In genomic region chr17:43780135-43780534, GRCh38 we compare ENCODE assay signal across 8 cellular contexts. TPM values are rescaled to one million over a fixed set of nuclear protein-coding genes. Genes with fewer than 3 reads are reported as not detected.
A peak's percentile ranks its signal among the peaks of the same experiment; 100 is the strongest.
DNase-seq lines count a peak whose midpoint lies in the region; ATAC-seq, FAIRE-seq and TF ChIP-seq lines count a peak whose summit lies in the region.

CFAP97D1 (plus strand) TSS chr17:43780435; CDS start chr17:43780463, 28 bp downstream.

- CTCF ChIA-PET in HepG2 (lab: Yijun Ruan, JAX; ENCODE audit: low intra/inter-chr PET ratio, low total read pairs) = interaction anchor here (0.6 kb wide), 1 partner anchor 14 kb away, joined by 3 read pairs; no protein-coding TSS in a partner anchor

- FAIRE-seq in HepG2 (lab: Jason Lieb, UNC) = peak; percentile 23

- H3K27ac Mint-ChIP-seq in activated CD4-positive, alpha-beta T cell treated with anti-CD3 and anti-CD28 coated beads, Interleukin-2, amount 10 ng/mL, durations not matched to agents 24 days and 14 days = no peak within 1 kb of the TSS

- no peak for DNase-seq in activated CD4-positive, alpha-beta T cell treated with anti-CD3 and anti-CD28 coated beads, Interleukin-2, amount 10 ng/mL, durations not matched to agents 24 days and 14 days
- DNase-seq in activated CD4-positive, alpha-beta T cell treated with anti-CD3 and anti-CD28 coated beads for 48 hours = no peak
- DNase-seq in astrocyte of the spinal cord (ENCODE audit: low read depth, low spot score) = no peak
- DNase-seq in HepG2 (ENCODE audit: low spot score) = no peak
- DNase-seq in testis = no peak
- no peak for DNase-seq in stimulated activated CD4-positive, alpha-beta T cell treated with anti-CD3 and anti-CD28 coated beads, Interleukin-4, amount 100 ng/mL, for 1 hour

- H3K4me1 Mint-ChIP-seq in activated CD4-positive, alpha-beta T cell treated with anti-CD3 and anti-CD28 coated beads, Interleukin-2, amount 10 ng/mL, durations not matched to agents 24 days and 14 days = peaks cover 5% of the 10 kb centered on the region

- TF ChIP-seq EP300 in HepG2 (IDR thresholded peaks at IDR 0.05; ENCODE audit: low read depth in 2 of 2, low read length in 2 of 2) (no peak), HepG2 (CRISPR knock-in tag; IDR thresholded peaks at IDR 0.05; ENCODE audit: borderline replicate concordance) (no peak)

- intact Hi-C loops in activated CD4-positive, alpha-beta T cell treated with anti-CD3 and anti-CD28 coated beads, Interleukin-2, amount 10 ng/mL, durations not matched to agents 24 days and 14 days (cut with micrococcal nuclease) = no loop called here
- intact Hi-C loops in HepG2 (cut with micrococcal nuclease; ENCODE audit: unreplicated experiment) = no loop called here
- intact Hi-C loops in testis (cut with DNase I; ENCODE audit: low total_unique reads) = no loop called here

- peak within 1 kb of the TSS; percentile 72 for H3K4me3 ChIP-seq in astrocyte of the spinal cord (ENCODE audit: low read depth, low read length)
- peak within 1 kb of the TSS; percentile 75 to 93 (median 91) for H3K4me3 ChIP-seq in HepG2 (replicated peaks in 1 of 3; ENCODE audit: insufficient read depth in 1 of 3, low read depth in 2 of 3, low read length in 3 of 3)
- peak within 1 kb of the TSS; percentile 91 to 97 for H3K4me3 ChIP-seq in testis

- in situ Hi-C loops in astrocyte of the spinal cord (cut with HindIII; ENCODE audit: low sequenced_read_pairs) (no loop called here), HepG2 (cut with HindIII; ENCODE audit: extremely low pct_ligation_motif_present, low pct_unique_long_range_greater_than_20kb) (no loop called here)

- H3K27me3 Mint-ChIP-seq in activated CD4-positive, alpha-beta T cell treated with anti-CD3 and anti-CD28 coated beads, Interleukin-2, amount 10 ng/mL, durations not matched to agents 24 days and 14 days = peaks cover 50% of the 10 kb centered on the region

- H2AFZ ChIP-seq in HepG2 (ENCODE audit: low read length) = no peak within 1 kb of the TSS

- ATAC-seq in HepG2 = no peak
- ATAC-seq in HG02763 (IDR thresholded peaks at IDR 0.05; ENCODE audit: unreplicated experiment) = no peak
- ATAC-seq in GM21367 (IDR thresholded peaks at IDR 0.05; ENCODE audit: unreplicated experiment) = no peak

- no peaks in the 10 kb centered on the region for H3K9me3 Mint-ChIP-seq in activated CD4-positive, alpha-beta T cell treated with anti-CD3 and anti-CD28 coated beads, Interleukin-2, amount 10 ng/mL, durations not matched to agents 24 days and 14 days

- no peaks in the 10 kb centered on the region for H4K20me1 ChIP-seq in HepG2 (ENCODE audit: insufficient read depth, low read length)

- BruUV-seq in HepG2 (replicated peaks; lab: Mats Ljungman, UMichigan) = no TSS peak

- POLR2A ChIA-PET in HepG2 (lab: Yijun Ruan, JAX) = no interaction called here

- H3K4me2 ChIP-seq in HepG2 (ENCODE audit: low read depth, low read length) = peak within 1 kb of the TSS; percentile 97

- TF ChIP-seq RAD21 in HepG2 (CRISPR knock-in tag; IDR thresholded peaks at IDR 0.05) = no peak

- peaks cover 68% of the 10 kb centered on the region for H3K4me1 ChIP-seq in HepG2 (ENCODE audit: insufficient read depth, low read length)
- peaks cover 21% of the 10 kb centered on the region for H3K4me1 ChIP-seq in testis

- TF ChIP-seq CTCF in astrocyte of the spinal cord (IDR thresholded peaks at IDR 0.05; ENCODE audit: low read depth, low read length) = no peak
- TF ChIP-seq CTCF in HepG2 (CRISPR knock-in tag; IDR thresholded peaks at IDR 0.05) = no peak
- no peak for TF ChIP-seq CTCF in testis (IDR thresholded peaks at IDR 0.05)

- peaks cover 0 to 44% of the 10 kb centered on the region in 2 experiments; a peak in 3 of 5 replicates for H3K27me3 ChIP-seq in HepG2 (ENCODE audit: control insufficient read depth in 1 of 2, insufficient read depth in 2 of 2, low read length in 2 of 2)
- no peaks in the 10 kb centered on the region for H3K27me3 ChIP-seq in testis

- H3K27ac ChIP-seq in HepG2 (ENCODE audit: extremely low read length, insufficient read depth, low read length) (peak within 1 kb of the TSS; percentile 95), testis (peak within 1 kb of the TSS; percentile 74 to 100)

- TF ChIP-seq POLR2A in HepG2 (IDR thresholded peaks at IDR 0.05; ENCODE audit: insufficient read depth in 1 of 2, low read depth in 2 of 2, low read length in 2 of 2) (no peak), testis (IDR thresholded peaks at IDR 0.05) (no peak)

- peak within 1 kb of the TSS; percentile 88 for H3K4me3 Mint-ChIP-seq in activated CD4-positive, alpha-beta T cell treated with anti-CD3 and anti-CD28 coated beads, Interleukin-2, amount 10 ng/mL, durations not matched to agents 24 days and 14 days

- H3K9ac ChIP-seq in HepG2 (ENCODE audit: insufficient read depth, low read depth, low read length) = peak within 1 kb of the TSS; percentile 100

- 22% methylated on average over 7 of the region's 7 CpGs for WGBS in HepG2 (ENCODE audit: low lambda C conversion rate)
- WGBS in testis, 2 donors = 37 to 40% methylated on average over 7 of the region's 7 CpGs

- H3K79me2 ChIP-seq in HepG2 (ENCODE audit: insufficient read depth, low read length) = peaks cover 20% of the 10 kb centered on the region

- peaks cover under 1% of the 10 kb centered on the region for H3K36me3 Mint-ChIP-seq in activated CD4-positive, alpha-beta T cell treated with anti-CD3 and anti-CD28 coated beads, Interleukin-2, amount 10 ng/mL, durations not matched to agents 24 days and 14 days (ENCODE audit: low read depth)

- peaks cover 2 to 12% of the 10 kb centered on the region in 2 experiments for H3K36me3 ChIP-seq in HepG2 (replicated peaks in 1 of 2; ENCODE audit: control insufficient read depth in 1 of 2, insufficient read depth in 2 of 2, low read length in 2 of 2)
- no peaks in the 10 kb centered on the region for H3K36me3 ChIP-seq in testis (ENCODE audit: low read depth, missing control alignments)

- H3K9me3 ChIP-seq in HepG2 (ENCODE audit: low read length) (no peaks in the 10 kb centered on the region), testis (no peaks in the 10 kb centered on the region)

TF ChIP-seq in HepG2, 621 proteins besides CTCF, POLR2A, EP300 and RAD21 (continues in another document):
- TF ChIP-seq SMC3 (IDR thresholded peaks at IDR 0.05; ENCODE audit: low read length) (no peak), ZNF607 (CRISPR knock-in tag; IDR thresholded peaks at IDR 0.05; ENCODE audit: borderline replicate concordance) (no peak), NFYC (CRISPR knock-in tag; IDR thresholded peaks at IDR 0.05) (no peak), SMARCE1 (IDR thresholded peaks at IDR 0.05; ENCODE audit: borderline replicate concordance) (no peak), SOX13 (IDR thresholded peaks at IDR 0.05) (no peak), SOX13 (CRISPR knock-in tag; conservative IDR thresholded peaks at IDR 0.05 in 1 of 2, IDR thresholded peaks at IDR 0.05 in 1 of 2) (peak in 1 of 2 experiments; percentile 46; a peak in 1 of 4 replicates), ZNF441 (CRISPR knock-in tag; IDR thresholded peaks at IDR 0.05; ENCODE audit: borderline replicate concordance) (no peak), ZNF326 (CRISPR knock-in tag; IDR thresholded peaks at IDR 0.05; ENCODE audit: borderline replicate concordance) (no peak), ZSCAN5A (CRISPR knock-in tag; IDR thresholded peaks at IDR 0.05; ENCODE audit: borderline replicate concordance) (no peak), TEAD2 (CRISPR knock-in tag; IDR thresholded peaks at IDR 0.05) (no peak), KLF15 (CRISPR knock-in tag; IDR thresholded peaks at IDR 0.05; ENCODE audit: borderline replicate concordance) (no peak), CAMTA2 (CRISPR knock-in tag; IDR thresholded peaks at IDR 0.05; ENCODE audit: borderline replicate concordance) (no peak), HNF4A (CRISPR knock-in tag; IDR thresholded peaks at IDR 0.05) (peak; percentile 45)

RNA-seq across cellular contexts. Expression of gene CFAP97D1, which starts in this region (rescaled TPM):
- total RNA-seq in activated CD4-positive, alpha-beta T cell treated with anti-CD3 and anti-CD28 coated beads, Interleukin-2, amount 10 ng/mL, durations not matched to agents 24 days and 14 days = not detected in 2 replicates
- total RNA-seq in HepG2 (2016; rRNA removed; fragmentation: Illumina TruSeq; extraction: Trizol) (0.02 TPM in 1 of 2 replicates, not detected in the other), testis (10 to 100 TPM in 1 of 2 donors, 1 to 10 TPM in 1; 6.3 to 20.0 TPM)
- total RNA-seq in HepG2 (2016; cell fraction: cytosol; rRNA removed; fragmentation: Illumina TruSeq; extraction: Trizol; ENCODE audit: low read depth) = not detected in 2 replicates
- total RNA-seq in HepG2 (2016; cell fraction: insoluble cytoplasmic fraction; rRNA removed; fragmentation: Illumina TruSeq; extraction: Trizol) = not detected in 2 replicates
- 0.03 TPM in 1 of 2 replicates, not detected in the other for total RNA-seq in HepG2 (2016; cell fraction: membrane; rRNA removed; fragmentation: Illumina TruSeq; extraction: Trizol)
- total RNA-seq in HepG2 (2016; cell fraction: nucleus; rRNA removed; fragmentation: Illumina TruSeq; extraction: Trizol) = not detected in 2 replicates
- polyA plus RNA-seq in HepG2 (2011; rRNA removed) (not detected in 2 replicates), testis (ENCODE audit: insufficient read depth, low read depth, low replicate concordance) (32.4 TPM)
- polyA plus RNA-seq in HepG2 (2011; cell fraction: cytosol; rRNA removed) = 0.01 TPM in 1 of 2 replicates, not detected in the other
- not detected in 2 replicates for polyA plus RNA-seq in HepG2 (2011; cell fraction: nucleus; rRNA removed)
- not detected in 2 replicates for polyA plus RNA-seq in HepG2 (2012)
- not detected in 2 replicates for polyA plus RNA-seq in HepG2 (2016; cell fraction: cytosol; fragmentation: Illumina TruSeq; extraction: Trizol; ENCODE audit: low read depth)
- not detected in 2 replicates for polyA plus RNA-seq in HepG2 (2016; cell fraction: insoluble cytoplasmic fraction; fragmentation: Illumina TruSeq; extraction: Trizol; ENCODE audit: low read depth)
- polyA plus RNA-seq in HepG2 (2016; cell fraction: membrane; fragmentation: Illumina TruSeq; extraction: Trizol; ENCODE audit: low read depth) = not detected in 2 replicates
- not detected in 2 replicates for polyA plus RNA-seq in HepG2 (2016; cell fraction: nucleus; fragmentation: Illumina TruSeq; extraction: Trizol; ENCODE audit: insufficient read depth, low read depth)
- not detected in 2 replicates for polyA minus RNA-seq in HepG2 (2011; rRNA and poly(A)+ RNA removed; ENCODE audit: low replicate concordance)
- polyA minus RNA-seq in HepG2 (2011; cell fraction: cytosol; rRNA and poly(A)+ RNA removed) = not detected in 2 replicates
- 0.13 TPM in 1 of 2 replicates, not detected in the other for polyA minus RNA-seq in HepG2 (2011; cell fraction: nucleus; rRNA and poly(A)+ RNA removed)

Comparison
In these comparisons a context has a peak if more than half of its experiments do, and no peak if none do; other contexts are left out.
1. RNA of gene CFAP97D1 (polyA plus RNA-seq): 32.4 TPM in testis (single experiment); 0.01 TPM in HepG2; every median in the first group is over 10 times any median in the second.
2. Peak in every context shown above with its lines, with median percentiles within 50 percentile points of each other: H3K4me3 ChIP-seq.